In genomic region chr15:99467338-99467720, GRCh38 we compare ENCODE assay signal across 16 cellular contexts.
A peak's percentile ranks its signal among the peaks of the same experiment; 100 is the strongest.
DNase-seq lines count a peak whose midpoint lies in the region; ATAC-seq and TF ChIP-seq lines count a peak whose summit lies in the region.
"Had no signal": no experiment of that assay in that cellular context is flagged by ENCODE, and none has a peak within 500 bp of the region (broad histone marks: within the 10 kb centered on the region; RNA-seq: fewer than 3 reads in every experiment).

No MANE protein-coding gene starts in this region.

- TF ChIP-seq CTCF in heart right ventricle (IDR thresholded peaks at IDR 0.05): no peak

- intact Hi-C loops in heart right ventricle (cut with DNase I): no loop called here
- intact Hi-C loops in Right ventricle myocardium superior (cut with DNase I): no loop called here

- H3K36me3 Mint-ChIP-seq in effector memory CD8-positive, alpha-beta T cell (ENCODE audit: insufficient read depth): peaks cover 2% of the 10 kb centered on the region

- no peaks in the 10 kb centered on the region for H3K4me1 Mint-ChIP-seq in effector memory CD8-positive, alpha-beta T cell (ENCODE audit: low read depth in 2 of 2)
- H3K4me1 Mint-ChIP-seq: H9 had no signal

- 81% methylated on average over 14 of the region's 14 CpGs for WGBS in heart right ventricle, 2 donors

- H3K36me3 ChIP-seq in heart right ventricle: no peaks in the 10 kb centered on the region

- H3K9me3 Mint-ChIP-seq in effector memory CD8-positive, alpha-beta T cell: no peaks in the 10 kb centered on the region

- H3K27me3 Mint-ChIP-seq in effector memory CD8-positive, alpha-beta T cell: peaks cover 5 to 18% of the 10 kb centered on the region in 2 donors

- no peak overlapping the region for H3K27ac Mint-ChIP-seq in effector memory CD8-positive, alpha-beta T cell

- H3K27me3 ChIP-seq in heart right ventricle: no peaks in the 10 kb centered on the region

- no peak overlapping the region for H3K4me3 ChIP-seq in heart right ventricle

- ATAC-seq in heart right ventricle (peak in 5 of 8 donors; percentile 11 to 45 (median 17)), Right ventricle myocardium superior (ENCODE audit: poor library complexity) (no peak), HG02623 (IDR thresholded peaks at IDR 0.05; ENCODE audit: unreplicated experiment) (no peak)
- ATAC-seq in effector memory CD8-positive, alpha-beta T cell (replicated peaks): no peak

- peaks cover 0 to 9% (median 3%) of the 10 kb centered on the region in 9 donors for H3K4me1 ChIP-seq in heart right ventricle
- H3K4me1 ChIP-seq: Caco-2 had no signal

- H3K4me3 Mint-ChIP-seq in effector memory CD8-positive, alpha-beta T cell: no peak overlapping the region
- H3K4me3 Mint-ChIP-seq: H9 had no signal

- peaks cover 0 to 38% (median 27%) of the 10 kb centered on the region in 11 donors for H3K9me3 ChIP-seq in heart right ventricle

- DNase-seq in heart right ventricle: no peak
- DNase-seq in Right ventricle myocardium superior: no peak
- peak; percentile 41 for DNase-seq in NCI-H69 (lab: John Stamatoyannopoulos, UW)
- DNase-seq in islet precursor cell: peak; percentile 36
- no peak for DNase-seq in stimulated activated CD4-positive, alpha-beta T cell treated with anti-CD3 and anti-CD28 coated beads, Interleukin-4, amount 100 ng/mL, for 4 hours
- DNase-seq in effector CD4-positive, alpha-beta T cell: no peak
- DNase-seq in effector memory CD8-positive, alpha-beta T cell: no peak
- DNase-seq: Caco-2, H9, NCI-H1417 treated with DMSO at 0.1 percent for 48 hours, NCI-H2029 treated with DMSO at 0.1 percent for 48 hours, NCI-H2171 treated with DMSO at 0.1 percent for 48 hours, NCI-H446 treated with DMSO at 0.1 percent for 48 hours, NCI-H748 treated with DMSO at 0.1 percent for 48 hours, OCI-M1 had no signal

- peak overlapping the region in 1 of 10 donors; percentile 35 for H3K27ac ChIP-seq in heart right ventricle

Comparison
In these comparisons a context has a peak if more than half of its experiments do, and no peak if none do; other contexts are left out.
1. ATAC-seq: peak in heart right ventricle (5 of 8); none in Right ventricle myocardium superior (single experiment), HG02623 (single experiment) and effector memory CD8-positive, alpha-beta T cell (single experiment).
2. DNase-seq: peak in NCI-H69 (single experiment) and islet precursor cell (single experiment); none in heart right ventricle (0 of 2), Right ventricle myocardium superior (single experiment), stimulated activated CD4-positive, alpha-beta T cell treated with anti-CD3 and anti-CD28 coated beads, Interleukin-4, amount 100 ng/mL, for 4 hours (0 of 2), effector CD4-positive, alpha-beta T cell (single experiment) and effector memory CD8-positive, alpha-beta T cell (0 of 3).